ENCODE assay signal across 19 cellular contexts in genomic region chr7:151278949-151279348, GRCh38.
"Had no signal": no experiment of that assay in that cellular context is flagged by ENCODE, and none has a peak within 500 bp of the region (broad histone marks: within the 10 kb centered on the region; RNA-seq: fewer than 3 reads in every experiment).

No MANE protein-coding gene starts in this region.

- H3K27ac Mint-ChIP-seq: dendritic cell treated with granulocyte-macrophage colony-stimulating factor and Interleukin-4, amounts not matched to agents 40 ng/mL and 50 ng/mL, for 4 days; stimulated activated naive B cell treated with anti-CD40 and anti-IgM and Interleukin-4, amounts not matched to agents 10 μg/mL and 1 μg/mL and 100 μg/mL, for 72 hours had no signal

- H3K4me3 Mint-ChIP-seq: dendritic cell treated with granulocyte-macrophage colony-stimulating factor and Interleukin-4, amounts not matched to agents 40 ng/mL and 50 ng/mL, for 4 days; stimulated activated naive B cell treated with anti-CD40 and anti-IgM and Interleukin-4, amounts not matched to agents 10 μg/mL and 1 μg/mL and 100 μg/mL, for 72 hours had no signal

- H3K36me3 ChIP-seq: esophagus squamous epithelium, gastroesophageal sphincter, neutrophil, sigmoid colon, stomach, thoracic aorta, transverse colon had no signal

- H3K4me3 ChIP-seq: esophagus squamous epithelium, gastroesophageal sphincter, sigmoid colon, skin epidermis, stomach, thoracic aorta, transverse colon had no signal

- ATAC-seq: gastroesophageal sphincter; left lobe of liver; naive thymus-derived CD8-positive, alpha-beta T cell; stimulated activated naive B cell treated with anti-CD40 and anti-IgM and Interleukin-4, amounts not matched to agents 10 μg/mL and 1 μg/mL and 100 μg/mL, for 72 hours had no signal

- H3K9me3 ChIP-seq: esophagus squamous epithelium, gastroesophageal sphincter, neutrophil, sigmoid colon, stomach, thoracic aorta, transverse colon had no signal

- H3K9me3 Mint-ChIP-seq: dendritic cell treated with granulocyte-macrophage colony-stimulating factor and Interleukin-4, amounts not matched to agents 40 ng/mL and 50 ng/mL, for 4 days had no signal

- H3K36me3 Mint-ChIP-seq: naive thymus-derived CD8-positive, alpha-beta T cell; stimulated activated naive B cell treated with anti-CD40 and anti-IgM and Interleukin-4, amounts not matched to agents 10 μg/mL and 1 μg/mL and 100 μg/mL, for 72 hours had no signal

- H3K27me3 ChIP-seq: gastroesophageal sphincter had no signal

- DNase-seq: esophagus squamous epithelium; foreskin fibroblast; glutamatergic neuron; islet precursor cell; mammary epithelial cell; naive thymus-derived CD8-positive, alpha-beta T cell; sigmoid colon; stimulated activated CD4-positive, alpha-beta T cell treated with anti-CD3 and anti-CD28 coated beads, Interleukin-2, amount 100 ng/mL, for 24 hours; stimulated activated CD4-positive, alpha-beta T cell treated with anti-CD3 and anti-CD28 coated beads, Interleukin-4, amount 100 ng/mL, for 4 hours; stimulated activated naive B cell treated with anti-CD40 and anti-IgM and Interleukin-4, amounts not matched to agents 10 μg/mL and 1 μg/mL and 100 μg/mL, for 72 hours; stomach; substantia nigra; transverse colon had no signal

- H3K27ac ChIP-seq: esophagus squamous epithelium, gastroesophageal sphincter, neutrophil, sigmoid colon, skin epidermis, stomach, thoracic aorta, transverse colon had no signal
